In genomic region chr6:38702471-38703397, GRCh38 we compare ENCODE assay signal across 8 cellular contexts. TPM values are rescaled to one million over a fixed set of nuclear protein-coding genes. Genes with fewer than 3 reads are reported as not detected.
DNase-seq lines count a peak whose midpoint lies in the region; ATAC-seq and FAIRE-seq lines count a peak whose summit lies in the region.

Gene GLO1 (minus strand): TSS chr6:38703145. CDS start chr6:38703054, 91 bp downstream.

- FAIRE-seq in RCC 7860 (lab: Jason Lieb, UNC), result peak; percentile 76

- peaks cover 15% of the 10 kb centered on the region for H3K27me3 Mint-ChIP-seq in activated T-cell treated with anti-CD3 and anti-CD28 coated beads, Interleukin-2, amount 50 U/mL, for 72 hours (ENCODE audit: low read depth)

- DNase-seq in DMS79 (lab: John Stamatoyannopoulos, UW) (peak; percentile 97), RCC 7860 (ENCODE audit: low spot score) (peak; percentile 90)
- peak; percentile 96 to 98 for DNase-seq in activated T-cell treated with anti-CD3 and anti-CD28 coated beads, Interleukin-2, amount 50 U/mL, for 72 hours
- DNase-seq in stimulated activated CD8-positive, alpha-beta memory T cell treated with anti-CD3 and anti-CD28 coated beads, Interleukin-7, amount 100 ng/mL, for 24 hours (ENCODE audit: low read depth), result peak; percentile 89

- peaks cover 25% of the 10 kb centered on the region for H3K9me3 ChIP-seq in KOPT-K1 (ENCODE audit: insufficient read depth, low read length, poor library complexity, severe bottlenecking)
- no peaks in the 10 kb centered on the region for H3K9me3 ChIP-seq in muscle layer of colon (ENCODE audit: low read length)

- peak within 1 kb of the TSS; percentile 66 to 85 for H3K4me3 ChIP-seq in muscle layer of colon (ENCODE audit: low read depth in 1 of 2, low read length in 2 of 2)

- H3K36me3 ChIP-seq in KOPT-K1 (ENCODE audit: insufficient read depth, low read length) (peaks cover 16% of the 10 kb centered on the region), muscle layer of colon (ENCODE audit: insufficient read depth, low read length) (no peaks in the 10 kb centered on the region)

- no peaks in the 10 kb centered on the region for H3K27me3 ChIP-seq in muscle layer of colon (ENCODE audit: control insufficient read depth in 1 of 2, insufficient read depth in 2 of 2, low read length in 2 of 2)

- H3K4me1 Mint-ChIP-seq in activated T-cell treated with anti-CD3 and anti-CD28 coated beads, Interleukin-2, amount 50 U/mL, for 72 hours (ENCODE audit: low read depth), result peaks cover 55% of the 10 kb centered on the region

- H3K4me1 ChIP-seq in muscle layer of colon (ENCODE audit: insufficient read depth, low read length), result no peaks in the 10 kb centered on the region

- peaks cover 13 to 27% of the 10 kb centered on the region in 2 donors for H3K36me3 Mint-ChIP-seq in activated T-cell treated with anti-CD3 and anti-CD28 coated beads, Interleukin-2, amount 50 U/mL, for 72 hours (ENCODE audit: insufficient read depth in 2 of 2)

- H3K9ac ChIP-seq in muscle layer of colon (ENCODE audit: low read length), result peak within 1 kb of the TSS; percentile 62

- H3K4me3 Mint-ChIP-seq in activated T-cell treated with anti-CD3 and anti-CD28 coated beads, Interleukin-2, amount 50 U/mL, for 72 hours, result peak within 1 kb of the TSS; percentile 91 to 98

- H3K27ac Mint-ChIP-seq in activated T-cell treated with anti-CD3 and anti-CD28 coated beads, Interleukin-2, amount 50 U/mL, for 72 hours, result peak within 1 kb of the TSS; percentile 96

- H3K9me3 Mint-ChIP-seq in activated T-cell treated with anti-CD3 and anti-CD28 coated beads, Interleukin-2, amount 50 U/mL, for 72 hours, result peaks cover 4 to 5% of the 10 kb centered on the region in 2 donors

- ATAC-seq in GM21786 (IDR thresholded peaks at IDR 0.05; ENCODE audit: unreplicated experiment) (peak; percentile 99), esophagus mucosa (peak; percentile 100)
- peak; percentile 100 for ATAC-seq in activated T-cell treated with anti-CD3 and anti-CD28 coated beads, Interleukin-2, amount 50 U/mL, for 72 hours (replicated peaks in 1 of 2)

- H3K27ac ChIP-seq in KOPT-K1 (ENCODE audit: low read depth, low read length, poor library complexity, severe bottlenecking) (peak within 1 kb of the TSS; percentile 80), muscle layer of colon (ENCODE audit: low read depth, low read length) (peak within 1 kb of the TSS; percentile 87)

RNA-seq across cellular contexts. Expression of gene GLO1, which starts in this region (rescaled TPM):
- 100 to 1,000 TPM; 101 to 115 TPM for total RNA-seq in activated T-cell treated with anti-CD3 and anti-CD28 coated beads, Interleukin-2, amount 50 U/mL, for 72 hours
- 71.4 TPM for total RNA-seq in esophagus mucosa

Comparison
In these comparisons a context has a peak if more than half of its experiments do, and no peak if none do; other contexts are left out.
1. Peak in every context shown above with its lines: DNase-seq, ATAC-seq, H3K4me3 ChIP-seq and H3K27ac ChIP-seq.